Comparison of ENCODE assay signal across 8 cellular contexts in the genomic region with DNA sequence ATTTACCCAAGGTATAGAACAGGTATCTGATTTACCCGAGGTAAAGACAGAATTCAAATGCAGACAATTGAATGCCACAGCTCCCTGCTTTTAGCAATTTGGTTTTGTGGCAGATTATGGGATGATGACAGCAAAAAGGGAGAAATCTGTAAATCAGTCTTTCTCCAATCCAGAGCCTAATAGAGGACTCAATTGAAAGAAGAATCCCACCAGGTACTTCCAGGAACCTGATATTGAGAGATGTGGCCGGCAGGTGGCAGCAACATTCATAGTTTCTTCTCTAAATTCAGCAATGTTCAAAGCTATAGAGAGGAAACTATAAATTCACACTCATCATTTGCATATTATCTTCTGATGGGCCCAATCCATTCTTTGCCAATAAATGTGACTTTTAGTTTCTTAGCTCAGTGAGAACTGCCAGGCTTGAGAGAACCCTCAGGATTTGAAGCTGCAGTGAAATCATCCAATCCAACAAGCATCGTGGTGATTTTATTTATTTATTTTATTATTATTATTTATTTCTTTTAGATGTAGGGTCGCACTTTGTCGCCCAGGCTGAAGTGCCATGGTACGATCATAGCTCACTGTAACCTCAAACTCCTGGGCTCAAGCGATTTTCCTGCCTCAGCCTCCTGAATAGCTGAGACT. TPM values are rescaled to one million over a fixed set of nuclear protein-coding genes. Genes with fewer than 3 reads are reported as not detected.
DNase-seq lines count a peak whose midpoint lies in the region; ATAC-seq and TF ChIP-seq lines count a peak whose summit lies in the region.

No MANE protein-coding gene starts in this region.

- ATAC-seq in HG02623 (IDR thresholded peaks at IDR 0.05; ENCODE audit: unreplicated experiment) (no peak), HG03565 (IDR thresholded peaks at IDR 0.05; ENCODE audit: unreplicated experiment) (no peak)

- no peaks in the 10 kb centered on the region for H3K4me1 ChIP-seq in prostate gland (replicated peaks)

- H3K36me3 ChIP-seq in prostate gland, result no peaks in the 10 kb centered on the region

- no peaks in the 10 kb centered on the region for H3K36me3 Mint-ChIP-seq in glutamatergic neuron (ENCODE audit: unreplicated experiment)

- no peaks in the 10 kb centered on the region for H3K4me1 Mint-ChIP-seq in glutamatergic neuron (ENCODE audit: low read depth, unreplicated experiment)

- H3K27ac Mint-ChIP-seq in glutamatergic neuron (ENCODE audit: unreplicated experiment), result no peak overlapping the region

- intact Hi-C loops in prostate gland (cut with DNase I), result loop anchor here (10.0 kb wide), 2 partner anchors 245 to 515 kb away; no protein-coding TSS in a partner anchor

- DNase-seq in DMS79 (lab: John Stamatoyannopoulos, UW), result peak; percentile 38
- peak; percentile 58 for DNase-seq in MV-4-11 (lab: John Stamatoyannopoulos, UW)
- DNase-seq in SK-N-DZ (ENCODE audit: low spot score), result peak; percentile 62
- DNase-seq in activated effector memory CD4-positive, alpha-beta T cell treated with anti-CD3 and anti-CD28 coated beads, Interleukin-2, amount 50 U/mL, for 16 hours, result peak; percentile 90
- peak; percentile 78 for DNase-seq in glutamatergic neuron
- DNase-seq in prostate gland (ENCODE audit: low spot score), result peak; percentile 76

- TF ChIP-seq POLR2A in prostate gland (IDR thresholded peaks at IDR 0.05), result no peak

- H3K9me3 Mint-ChIP-seq in glutamatergic neuron (ENCODE audit: unreplicated experiment), result peaks cover 3% of the 10 kb centered on the region

- no peak overlapping the region for H3K4me3 Mint-ChIP-seq in glutamatergic neuron (ENCODE audit: unreplicated experiment)

- WGBS in prostate gland, result 36% methylated on average over 7 of the region's 7 CpGs

- no peaks in the 10 kb centered on the region for H3K27me3 ChIP-seq in prostate gland (replicated peaks; ENCODE audit: insufficient read depth)

- H3K27ac ChIP-seq in prostate gland, result no peak overlapping the region

- no peaks in the 10 kb centered on the region for H3K9me3 ChIP-seq in prostate gland

- no peaks in the 10 kb centered on the region for H3K27me3 Mint-ChIP-seq in glutamatergic neuron (ENCODE audit: unreplicated experiment)

- H3K4me3 ChIP-seq in prostate gland, result no peak overlapping the region

- TF ChIP-seq CTCF in glutamatergic neuron (IDR thresholded peaks at IDR 0.05; ENCODE audit: partially characterized antibody, unreplicated experiment) (peak; percentile 81), prostate gland (IDR thresholded peaks at IDR 0.05) (peak; percentile 20 to 62 (median 60))

RNA-seq across cellular contexts. Expression of a gene that starts 9.8 kb away (rescaled TPM):
- polyA plus RNA-seq in SK-N-DZ (2014; cell fraction: cytosol; rRNA removed), result 12.3 and 12.5 TPM in 2 replicates
- polyA plus RNA-seq in SK-N-DZ (2014; cell fraction: nucleus; rRNA removed), result 3.6 and 7.2 TPM in 2 replicates
- total RNA-seq in glutamatergic neuron (ENCODE audit: unreplicated experiment), result 74.6 TPM
- 10 to 100 TPM; 38.9 to 45.0 TPM for total RNA-seq in prostate gland

RNA-seq across cellular contexts. Expression of a gene that starts 30.9 kb away (rescaled TPM):
- polyA plus RNA-seq in SK-N-DZ (2014; cell fraction: cytosol; rRNA removed), result 9.9 and 11.2 TPM in 2 replicates
- 7.8 and 9.5 TPM in 2 replicates for polyA plus RNA-seq in SK-N-DZ (2014; cell fraction: nucleus; rRNA removed)
- total RNA-seq in glutamatergic neuron (ENCODE audit: unreplicated experiment) (10.1 TPM), prostate gland (10 to 100 TPM in 1 of 2 donors, 1 to 10 TPM in 1; 9.9 to 14.0 TPM)

Comparison
In these comparisons a context has a peak if more than half of its experiments do, and no peak if none do; other contexts are left out.
1. DNase-seq: peak in every context shown above with its lines; median percentile 90 in activated effector memory CD4-positive, alpha-beta T cell treated with anti-CD3 and anti-CD28 coated beads, Interleukin-2, amount 50 U/mL, for 16 hours; 78 in glutamatergic neuron; 76 in prostate gland; 62 in SK-N-DZ; 58 in MV-4-11; 38 in DMS79.